In the genomic region with DNA sequence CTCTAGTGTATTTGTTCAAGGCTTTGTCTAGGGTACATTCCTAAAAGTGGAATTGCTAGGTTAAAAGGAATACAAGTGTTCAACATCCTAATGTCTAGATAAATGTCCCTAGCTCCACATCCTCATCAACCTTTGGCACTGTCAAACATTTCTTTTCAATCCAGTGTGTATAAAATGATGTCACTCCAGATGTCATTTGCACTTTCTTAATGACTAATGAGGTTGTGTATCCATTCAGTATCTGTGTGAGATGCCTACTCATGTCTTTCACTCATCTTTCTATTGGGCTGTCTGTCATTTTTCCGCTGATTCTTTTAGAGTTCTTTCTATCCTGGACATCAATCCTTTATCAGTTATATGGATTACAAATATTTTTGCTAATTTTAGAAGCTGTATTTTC, we compare ENCODE assay signal across 13 cellular contexts. TPM values are rescaled to one million over a fixed set of nuclear protein-coding genes. Genes with fewer than 3 reads are reported as not detected.
DNase-seq lines count a peak whose midpoint lies in the region; ATAC-seq, FAIRE-seq and TF ChIP-seq lines count a peak whose summit lies in the region.
"Had no signal": no experiment of that assay in that cellular context is flagged by ENCODE, and none has a peak within 500 bp of the region (broad histone marks: within the 10 kb centered on the region; RNA-seq: fewer than 3 reads in every experiment).

No MANE protein-coding gene starts in this region.

- peak; percentile 94 for FAIRE-seq in HTR-8/SVneo (lab: Jason Lieb, UNC)
- FAIRE-seq: GM12892, GM19239, H1 had no signal

- no peaks in the 10 kb centered on the region for H3K4me1 Mint-ChIP-seq in activated T-cell treated with anti-CD3 and anti-CD28 coated beads, Interleukin-2, amount 50 U/mL, for 4 hours (ENCODE audit: low read depth)
- peaks cover 2% of the 10 kb centered on the region for H3K4me1 Mint-ChIP-seq in activated T-cell treated with anti-CD3 and anti-CD28 coated beads, Interleukin-2, amount 50 U/mL, for 24 hours (ENCODE audit: low read depth)
- peaks cover 6% of the 10 kb centered on the region for H3K4me1 Mint-ChIP-seq in endothelial cell (ENCODE audit: unreplicated experiment)
- H3K4me1 Mint-ChIP-seq: CD4-positive, alpha-beta memory T cell had no signal

- peak; percentile 43 to 52 for ATAC-seq in activated T-cell treated with anti-CD3 and anti-CD28 coated beads, Interleukin-2, amount 50 U/mL, for 4 hours

- no peak overlapping the region for H3K27ac Mint-ChIP-seq in activated T-cell treated with anti-CD3 and anti-CD28 coated beads, Interleukin-2, amount 50 U/mL, for 24 hours
- H3K27ac Mint-ChIP-seq in endothelial cell (ENCODE audit: unreplicated experiment) = peak overlapping the region; percentile 45
- H3K27ac Mint-ChIP-seq: CD4-positive, alpha-beta memory T cell had no signal

- DNase-seq in activated T-cell treated with anti-CD3 and anti-CD28 coated beads, Interleukin-2, amount 50 U/mL, for 4 hours = no peak
- no peak for DNase-seq in activated T-cell treated with anti-CD3 and anti-CD28 coated beads, Interleukin-2, amount 50 U/mL, for 24 hours
- DNase-seq in HTR-8/SVneo (ENCODE audit: insufficient read length, low spot score) (no peak), NCI-H69 (lab: John Stamatoyannopoulos, UW) (peak; percentile 9), endothelial cell (ENCODE audit: low spot score) (no peak), NCI-H1105 treated with DMSO at 0.1 percent for 48 hours (lab: John Stamatoyannopoulos, UW) (no peak), DMS79 (lab: John Stamatoyannopoulos, UW) (no peak)
- DNase-seq: KG1, NCI-H524 treated with DMSO at 0.1 percent for 48 hours had no signal

- H3K9me3 Mint-ChIP-seq in activated T-cell treated with anti-CD3 and anti-CD28 coated beads, Interleukin-2, amount 50 U/mL, for 4 hours = no peaks in the 10 kb centered on the region
- H3K9me3 Mint-ChIP-seq in activated T-cell treated with anti-CD3 and anti-CD28 coated beads, Interleukin-2, amount 50 U/mL, for 24 hours = no peaks in the 10 kb centered on the region
- H3K9me3 Mint-ChIP-seq in endothelial cell (ENCODE audit: unreplicated experiment) = no peaks in the 10 kb centered on the region
- H3K9me3 Mint-ChIP-seq: CD4-positive, alpha-beta memory T cell had no signal

- no peak overlapping the region for H3K4me3 Mint-ChIP-seq in activated T-cell treated with anti-CD3 and anti-CD28 coated beads, Interleukin-2, amount 50 U/mL, for 4 hours
- no peak overlapping the region for H3K4me3 Mint-ChIP-seq in activated T-cell treated with anti-CD3 and anti-CD28 coated beads, Interleukin-2, amount 50 U/mL, for 24 hours
- H3K4me3 Mint-ChIP-seq in endothelial cell (ENCODE audit: unreplicated experiment) = no peak overlapping the region
- H3K4me3 Mint-ChIP-seq: CD4-positive, alpha-beta memory T cell had no signal

- no peak for TF ChIP-seq CTCF in endothelial cell (IDR thresholded peaks at IDR 0.05; ENCODE audit: unreplicated experiment)

- no peaks in the 10 kb centered on the region for H3K36me3 Mint-ChIP-seq in activated T-cell treated with anti-CD3 and anti-CD28 coated beads, Interleukin-2, amount 50 U/mL, for 4 hours (ENCODE audit: insufficient read depth)
- no peaks in the 10 kb centered on the region for H3K36me3 Mint-ChIP-seq in activated T-cell treated with anti-CD3 and anti-CD28 coated beads, Interleukin-2, amount 50 U/mL, for 24 hours (ENCODE audit: low read depth)
- H3K36me3 Mint-ChIP-seq in endothelial cell (ENCODE audit: low read depth, unreplicated experiment) = no peaks in the 10 kb centered on the region
- H3K36me3 Mint-ChIP-seq: CD4-positive, alpha-beta memory T cell had no signal

- H3K27me3 Mint-ChIP-seq in activated T-cell treated with anti-CD3 and anti-CD28 coated beads, Interleukin-2, amount 50 U/mL, for 4 hours (ENCODE audit: low read depth) = peaks cover 8% of the 10 kb centered on the region
- H3K27me3 Mint-ChIP-seq in activated T-cell treated with anti-CD3 and anti-CD28 coated beads, Interleukin-2, amount 50 U/mL, for 24 hours = peaks cover 17% of the 10 kb centered on the region
- peaks cover 2% of the 10 kb centered on the region for H3K27me3 Mint-ChIP-seq in endothelial cell (ENCODE audit: unreplicated experiment)

RNA-seq across cellular contexts. Expression of gene ARMH4, which starts 43.3 kb away (rescaled TPM):
- not detected for total RNA-seq in activated T-cell treated with anti-CD3 and anti-CD28 coated beads, Interleukin-2, amount 50 U/mL, for 4 hours
- total RNA-seq in endothelial cell (ENCODE audit: unreplicated experiment) = 10.5 TPM
- total RNA-seq: CD4-positive, alpha-beta memory T cell had no signal

Comparison
In these comparisons a context has a peak if more than half of its experiments do, and no peak if none do; other contexts are left out.
1. RNA of gene ARMH4, which starts 43.3 kb away (total RNA-seq): 10.5 TPM in endothelial cell (single experiment); not detected in activated T-cell treated with anti-CD3 and anti-CD28 coated beads, Interleukin-2, amount 50 U/mL, for 4 hours; every median in the first group is over 10 times any median in the second.